ENCODE assay signal across 1 cellular context in the genomic region with DNA sequence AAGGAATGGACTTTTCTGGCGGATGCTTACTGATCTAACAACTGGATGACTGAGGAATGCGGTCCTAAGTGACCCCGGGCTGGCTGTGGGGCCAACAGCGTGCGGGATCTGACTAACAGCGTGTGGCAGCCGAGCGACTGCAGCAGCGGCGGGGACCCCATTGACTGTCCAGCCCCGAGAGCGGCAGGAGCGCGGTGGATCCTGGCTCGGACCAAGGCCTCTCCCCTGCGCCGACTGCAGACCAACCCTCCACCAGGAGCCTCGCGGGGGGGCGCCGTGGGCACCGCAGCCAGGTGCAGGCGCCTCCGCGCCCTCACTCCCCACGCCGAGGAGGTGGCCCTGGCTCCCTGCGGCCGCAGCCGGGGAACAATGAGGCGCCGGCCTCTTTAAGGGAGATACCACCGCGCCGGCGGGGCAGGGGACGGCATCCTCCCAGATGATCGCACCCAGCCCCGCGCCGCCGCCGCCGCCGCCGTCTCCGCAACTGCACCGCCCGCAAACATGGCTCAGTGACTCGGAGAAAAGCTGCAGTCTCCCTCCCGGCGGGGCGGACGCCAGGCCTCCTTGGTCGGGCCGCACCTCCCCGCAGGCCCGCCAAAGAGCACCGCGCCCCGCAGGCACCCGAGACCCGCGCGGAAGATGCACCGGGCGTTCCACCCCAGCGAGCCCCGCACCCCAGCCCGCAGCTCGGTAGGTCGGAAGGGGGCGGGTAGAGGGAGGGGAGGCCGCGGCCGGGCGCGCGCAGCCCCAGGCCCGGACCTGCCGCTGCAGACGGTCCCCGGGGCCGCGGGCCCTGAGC.
TF ChIP-seq lines count a peak whose summit lies in the region.

No MANE protein-coding gene starts in this region.

TF ChIP-seq in K562, 482 proteins besides CTCF, POLR2A, EP300 and RAD21 (continued from another document and continues in another):
- TF ChIP-seq CHD7 (IDR thresholded peaks at IDR 0.05; ENCODE audit: low read depth, low read length), result no peak
- TF ChIP-seq ADNP (tag; IDR thresholded peaks at IDR 0.05), result no peak
- TF ChIP-seq TFAM (CRISPR knock-in tag; conservative IDR thresholded peaks at IDR 0.05), result no peak
- TF ChIP-seq BACH1 (tag; IDR thresholded peaks at IDR 0.05), result no peak
- no peak for TF ChIP-seq SETDB1 (IDR thresholded peaks at IDR 0.05; ENCODE audit: low read length)
- no peak for TF ChIP-seq DACH1 (IDR thresholded peaks at IDR 0.05; ENCODE audit: partially characterized antibody)
- TF ChIP-seq MAZ (CRISPR knock-in tag; conservative IDR thresholded peaks at IDR 0.05 in 1 of 2, IDR thresholded peaks at IDR 0.05 in 1 of 2), result peak; percentile 58 to 63; a peak in 3 of 4 replicates
- TF ChIP-seq NFIX (CRISPR knock-in tag; IDR thresholded peaks at IDR 0.05; ENCODE audit: low read depth), result no peak
- TF ChIP-seq ZNF280A (IDR thresholded peaks at IDR 0.05; ENCODE audit: low read depth, partially characterized antibody), result no peak
- TF ChIP-seq MEF2D (tag; conservative IDR thresholded peaks at IDR 0.05; ENCODE audit: low read depth), result no peak
- TF ChIP-seq CHD1 (IDR thresholded peaks at IDR 0.05; ENCODE audit: low read length), result no peak
- TF ChIP-seq, protein P1, sequence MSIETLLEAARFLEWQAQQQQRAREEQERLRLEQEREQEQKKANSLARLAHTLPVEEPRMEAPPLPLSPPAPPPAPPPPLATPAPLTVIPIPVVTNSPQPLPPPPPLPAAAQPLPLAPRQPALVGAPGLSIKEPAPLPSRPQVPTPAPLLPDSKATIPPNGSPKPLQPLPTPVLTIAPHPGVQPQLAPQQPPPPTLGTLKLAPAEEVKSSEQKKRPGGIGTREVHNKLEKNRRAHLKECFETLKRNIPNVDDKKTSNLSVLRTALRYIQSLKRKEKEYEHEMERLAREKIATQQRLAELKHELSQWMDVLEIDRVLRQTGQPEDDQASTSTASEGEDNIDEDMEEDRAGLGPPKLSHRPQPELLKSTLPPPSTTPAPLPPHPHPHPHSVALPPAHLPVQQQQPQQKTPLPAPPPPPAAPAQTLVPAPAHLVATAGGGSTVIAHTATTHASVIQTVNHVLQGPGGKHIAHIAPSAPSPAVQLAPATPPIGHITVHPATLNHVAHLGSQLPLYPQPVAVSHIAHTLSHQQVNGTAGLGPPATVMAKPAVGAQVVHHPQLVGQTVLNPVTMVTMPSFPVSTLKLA (conservative IDR thresholded peaks at IDR 0.05), result peak; percentile 21 to 63; a peak in 2 of 4 replicates
- TF ChIP-seq, protein P2, sequence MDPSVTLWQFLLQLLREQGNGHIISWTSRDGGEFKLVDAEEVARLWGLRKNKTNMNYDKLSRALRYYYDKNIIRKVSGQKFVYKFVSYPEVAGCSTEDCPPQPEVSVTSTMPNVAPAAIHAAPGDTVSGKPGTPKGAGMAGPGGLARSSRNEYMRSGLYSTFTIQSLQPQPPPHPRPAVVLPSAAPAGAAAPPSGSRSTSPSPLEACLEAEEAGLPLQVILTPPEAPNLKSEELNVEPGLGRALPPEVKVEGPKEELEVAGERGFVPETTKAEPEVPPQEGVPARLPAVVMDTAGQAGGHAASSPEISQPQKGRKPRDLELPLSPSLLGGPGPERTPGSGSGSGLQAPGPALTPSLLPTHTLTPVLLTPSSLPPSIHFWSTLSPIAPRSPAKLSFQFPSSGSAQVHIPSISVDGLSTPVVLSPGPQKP (CRISPR knock-in tag; IDR thresholded peaks at IDR 0.05), result no peak
- peak; percentile 14; the same call in 1 of the 2 replicates for TF ChIP-seq IRF2 (CRISPR knock-in tag; IDR thresholded peaks at IDR 0.05)
- TF ChIP-seq ZKSCAN3 (CRISPR knock-in tag; IDR thresholded peaks at IDR 0.05), result no peak
- TF ChIP-seq, protein P3, sequence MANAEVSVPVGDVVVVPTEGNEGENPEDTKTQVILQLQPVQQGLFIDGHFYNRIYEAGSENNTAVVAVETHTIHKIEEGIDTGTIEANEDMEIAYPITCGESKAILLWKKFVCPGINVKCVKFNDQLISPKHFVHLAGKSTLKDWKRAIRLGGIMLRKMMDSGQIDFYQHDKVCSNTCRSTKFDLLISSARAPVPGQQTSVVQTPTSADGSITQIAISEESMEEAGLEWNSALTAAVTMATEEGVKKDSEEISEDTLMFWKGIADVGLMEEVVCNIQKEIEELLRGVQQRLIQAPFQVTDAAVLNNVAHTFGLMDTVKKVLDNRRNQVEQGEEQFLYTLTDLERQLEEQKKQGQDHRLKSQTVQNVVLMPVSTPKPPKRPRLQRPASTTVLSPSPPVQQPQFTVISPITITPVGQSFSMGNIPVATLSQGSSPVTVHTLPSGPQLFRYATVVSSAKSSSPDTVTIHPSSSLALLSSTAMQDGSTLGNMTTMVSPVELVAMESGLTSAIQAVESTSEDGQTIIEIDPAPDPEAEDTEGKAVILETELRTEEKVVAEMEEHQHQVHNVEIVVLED (CRISPR knock-in tag; IDR thresholded peaks at IDR 0.05), result peak; percentile 30; the same call in 1 of the 2 replicates
- TF ChIP-seq PRMT5 (CRISPR knock-in tag; IDR thresholded peaks at IDR 0.05), result no peak
- no peak for TF ChIP-seq HNRNPK (IDR thresholded peaks at IDR 0.05; ENCODE audit: low read depth, low read length, poor library complexity, severe bottlenecking)
- peak; percentile 79 for TF ChIP-seq POLR2AphosphoS5 (IDR thresholded peaks at IDR 0.05; ENCODE audit: control insufficient read depth, insufficient read depth, low read depth, low read length)
- TF ChIP-seq FOSL1 (tag; conservative IDR thresholded peaks at IDR 0.05), result no peak; the same call in 1 of the 2 replicates
- TF ChIP-seq, protein P4, sequence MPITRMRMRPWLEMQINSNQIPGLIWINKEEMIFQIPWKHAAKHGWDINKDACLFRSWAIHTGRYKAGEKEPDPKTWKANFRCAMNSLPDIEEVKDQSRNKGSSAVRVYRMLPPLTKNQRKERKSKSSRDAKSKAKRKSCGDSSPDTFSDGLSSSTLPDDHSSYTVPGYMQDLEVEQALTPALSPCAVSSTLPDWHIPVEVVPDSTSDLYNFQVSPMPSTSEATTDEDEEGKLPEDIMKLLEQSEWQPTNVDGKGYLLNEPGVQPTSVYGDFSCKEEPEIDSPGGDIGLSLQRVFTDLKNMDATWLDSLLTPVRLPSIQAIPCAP (CRISPR knock-in tag; IDR thresholded peaks at IDR 0.05; ENCODE audit: borderline replicate concordance), result peak; percentile 80; the same call in 1 of the 2 replicates
- no peak for TF ChIP-seq GATA2 (CRISPR knock-in tag; IDR thresholded peaks at IDR 0.05)
- TF ChIP-seq RCOR1 (IDR thresholded peaks at IDR 0.05; ENCODE audit: borderline replicate concordance in 1 of 2, low read depth in 2 of 2, low read length in 2 of 2), result peak in 1 of 2 experiments; percentile 23; a peak in 1 of 4 replicates
- TF ChIP-seq POLR3A (IDR thresholded peaks at IDR 0.05; ENCODE audit: borderline replicate concordance, extremely low read depth, insufficient read depth, insufficient read length), result no peak
- no peak for TF ChIP-seq DPF2 (IDR thresholded peaks at IDR 0.05)
- TF ChIP-seq FIP1L1 (IDR thresholded peaks at IDR 0.05; ENCODE audit: low read depth, low read length, poor library complexity, severe bottlenecking), result peak; percentile 78
- no peak for TF ChIP-seq ATF3 (IDR thresholded peaks at IDR 0.05)
- TF ChIP-seq ATF3 (CRISPR knock-in tag; conservative IDR thresholded peaks at IDR 0.05), result no peak
- TF ChIP-seq SP2 (IDR thresholded peaks at IDR 0.05; ENCODE audit: extremely low read depth, low read depth, low read length, poor library complexity, severe bottlenecking), result no peak
- no peak for TF ChIP-seq HBP1 (CRISPR knock-in tag; IDR thresholded peaks at IDR 0.05)
- TF ChIP-seq ZNF175 (CRISPR knock-in tag; IDR thresholded peaks at IDR 0.05; ENCODE audit: low read depth), result no peak
- no peak for TF ChIP-seq MCM7 (IDR thresholded peaks at IDR 0.05)
- 0 out of 2 replicates have a peak, but pooled peaks have one; percentile 20 for TF ChIP-seq ZNF584 (CRISPR knock-in tag; IDR thresholded peaks at IDR 0.05; ENCODE audit: low read depth)
